In the genomic region with DNA sequence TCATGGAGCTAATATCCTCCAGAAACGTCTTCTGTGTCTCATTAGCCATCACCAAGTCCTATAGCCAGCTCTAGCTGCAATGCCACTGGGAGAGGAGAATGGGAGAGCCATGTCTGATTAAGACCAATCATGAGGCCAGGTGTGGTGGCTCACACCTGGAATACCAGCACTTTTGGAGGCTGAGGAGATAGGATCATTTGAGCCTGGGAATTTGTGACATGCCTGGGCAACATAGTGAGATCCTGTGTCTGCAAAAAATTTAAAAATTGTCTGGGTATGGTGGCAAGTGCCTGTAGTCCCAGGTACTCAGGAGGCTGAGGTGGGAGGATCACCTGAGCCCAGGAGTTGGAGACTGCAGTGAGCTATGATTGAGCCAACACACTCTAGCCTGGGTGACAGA, we compare ENCODE assay signal across 32 cellular contexts.
"Had no signal": no experiment of that assay in that cellular context is flagged by ENCODE, and none has a peak within 500 bp of the region (broad histone marks: within the 10 kb centered on the region; RNA-seq: fewer than 3 reads in every experiment).

No MANE protein-coding gene starts in this region.

- DNase-seq: activated CD4-positive, alpha-beta memory T cell treated with anti-CD3 and anti-CD28 coated beads, Interleukin-2, amount 10 ng/mL, durations not matched to agents 7 days and 5 days; activated CD4-positive, alpha-beta T cell treated with anti-CD3 and anti-CD28 coated beads for 1 hour; activated CD4-positive, alpha-beta T cell treated with anti-CD3 and anti-CD28 coated beads for 4 hours; activated CD4-positive, alpha-beta T cell treated with anti-CD3 and anti-CD28 coated beads, Interleukin-2, amount 10 ng/mL, durations not matched to agents 7 days and 5 days; activated CD4-positive, alpha-beta T cell treated with anti-CD3 and anti-CD28 coated beads, Interleukin-2, amount 50 U/mL, for 4 hours; activated CD8-positive, alpha-beta memory T cell treated with anti-CD3 and anti-CD28 coated beads, Interleukin-2, amount 50 U/mL, for 48 hours; activated gamma-delta T cell; activated naive CD4-positive, alpha-beta T cell; activated naive CD8-positive, alpha-beta T cell treated with anti-CD3 and anti-CD28 coated beads for 36 hours; activated naive CD8-positive, alpha-beta T cell treated with anti-CD3 and anti-CD28 coated beads, Interleukin-2, amount 50 U/mL, for 24 hours; activated T-cell treated with anti-CD3 and anti-CD28 coated beads for 4 hours; activated T-cell treated with anti-CD3 and anti-CD28 coated beads, Interleukin-2, amount 50 U/mL, for 24 hours; activated T-cell treated with anti-CD3 and anti-CD28 coated beads, Interleukin-2, amount 50 U/mL, for 72 hours; adrenal gland; amygdala; aorta; central memory CD4-positive, alpha-beta T cell; cerebellar nuclear complex; colonic mucosa; effector CD8-positive, alpha-beta T cell; foreskin fibroblast; T-helper 1 cell; T-helper 17 cell had no signal

- FAIRE-seq: endometrium, endothelial cell of umbilical vein, frontal cortex had no signal

- H3K27ac ChIP-seq: adrenal gland, breast epithelium, cardiac muscle cell, colonic mucosa, heart left ventricle had no signal

- H3K9me3 Mint-ChIP-seq: activated naive CD4-positive, alpha-beta T cell treated with anti-CD3 and anti-CD28 coated beads, Interleukin-2, amount 50 U/mL, for 24 hours; activated naive CD8-positive, alpha-beta T cell treated with anti-CD3 and anti-CD28 coated beads for 36 hours; activated naive CD8-positive, alpha-beta T cell treated with anti-CD3 and anti-CD28 coated beads, Interleukin-2, amount 50 U/mL, for 24 hours; activated T-cell treated with anti-CD3 and anti-CD28 coated beads, Interleukin-2, amount 50 U/mL, for 24 hours; activated T-cell treated with anti-CD3 and anti-CD28 coated beads, Interleukin-2, amount 50 U/mL, for 72 hours had no signal

- H3K4me3 ChIP-seq: adrenal gland, breast epithelium, cardiac muscle cell, colonic mucosa, heart left ventricle had no signal

- H3K27me3 ChIP-seq: adrenal gland, breast epithelium, cardiac muscle cell, colonic mucosa, heart left ventricle had no signal

- H3K9me3 ChIP-seq: adrenal gland, breast epithelium, colonic mucosa had no signal

- ATAC-seq: activated naive CD8-positive, alpha-beta T cell treated with anti-CD3 and anti-CD28 coated beads, Interleukin-2, amount 50 U/mL, for 24 hours; activated T-cell treated with anti-CD3 and anti-CD28 coated beads, Interleukin-2, amount 50 U/mL, for 72 hours; esophagus mucosa; heart left ventricle; T-helper 17 cell had no signal

- H3K27me3 Mint-ChIP-seq: activated naive CD8-positive, alpha-beta T cell treated with anti-CD3 and anti-CD28 coated beads for 36 hours; activated T-cell treated with anti-CD3 and anti-CD28 coated beads, Interleukin-2, amount 50 U/mL, for 24 hours had no signal

- H3K27ac Mint-ChIP-seq: activated CD4-positive, alpha-beta memory T cell treated with anti-CD3 and anti-CD28 coated beads, Interleukin-2, amount 10 ng/mL, durations not matched to agents 7 days and 5 days; activated CD4-positive, alpha-beta T cell treated with anti-CD3 and anti-CD28 coated beads, Interleukin-2, amount 10 ng/mL, durations not matched to agents 7 days and 5 days; activated naive CD4-positive, alpha-beta T cell treated with anti-CD3 and anti-CD28 coated beads, Interleukin-2, amount 50 U/mL, for 24 hours; activated naive CD8-positive, alpha-beta T cell treated with anti-CD3 and anti-CD28 coated beads for 36 hours; activated naive CD8-positive, alpha-beta T cell treated with anti-CD3 and anti-CD28 coated beads, Interleukin-2, amount 50 U/mL, for 24 hours; activated T-cell treated with anti-CD3 and anti-CD28 coated beads, Interleukin-2, amount 50 U/mL, for 24 hours; activated T-cell treated with anti-CD3 and anti-CD28 coated beads, Interleukin-2, amount 50 U/mL, for 72 hours; brain; T-helper 17 cell had no signal

- H3K36me3 ChIP-seq: adrenal gland, breast epithelium, cardiac muscle cell had no signal

- H3K36me3 Mint-ChIP-seq: activated naive CD4-positive, alpha-beta T cell treated with anti-CD3 and anti-CD28 coated beads, Interleukin-2, amount 50 U/mL, for 24 hours; activated naive CD8-positive, alpha-beta T cell treated with anti-CD3 and anti-CD28 coated beads for 36 hours had no signal

- H3K4me3 Mint-ChIP-seq: activated CD4-positive, alpha-beta memory T cell treated with anti-CD3 and anti-CD28 coated beads, Interleukin-2, amount 10 ng/mL, durations not matched to agents 7 days and 5 days; activated CD4-positive, alpha-beta T cell treated with anti-CD3 and anti-CD28 coated beads, Interleukin-2, amount 10 ng/mL, durations not matched to agents 7 days and 5 days; activated naive CD4-positive, alpha-beta T cell treated with anti-CD3 and anti-CD28 coated beads, Interleukin-2, amount 50 U/mL, for 24 hours; activated naive CD8-positive, alpha-beta T cell treated with anti-CD3 and anti-CD28 coated beads for 36 hours; activated naive CD8-positive, alpha-beta T cell treated with anti-CD3 and anti-CD28 coated beads, Interleukin-2, amount 50 U/mL, for 24 hours; activated T-cell treated with anti-CD3 and anti-CD28 coated beads, Interleukin-2, amount 50 U/mL, for 24 hours; activated T-cell treated with anti-CD3 and anti-CD28 coated beads, Interleukin-2, amount 50 U/mL, for 72 hours; brain; T-helper 17 cell had no signal

- H3K4me1 Mint-ChIP-seq: activated CD4-positive, alpha-beta memory T cell treated with anti-CD3 and anti-CD28 coated beads, Interleukin-2, amount 10 ng/mL, durations not matched to agents 7 days and 5 days; activated naive CD8-positive, alpha-beta T cell treated with anti-CD3 and anti-CD28 coated beads for 36 hours had no signal

- H3K4me1 ChIP-seq: adrenal gland, colonic mucosa had no signal
